ENCODE assay signal across 18 cellular contexts in the genomic region with DNA sequence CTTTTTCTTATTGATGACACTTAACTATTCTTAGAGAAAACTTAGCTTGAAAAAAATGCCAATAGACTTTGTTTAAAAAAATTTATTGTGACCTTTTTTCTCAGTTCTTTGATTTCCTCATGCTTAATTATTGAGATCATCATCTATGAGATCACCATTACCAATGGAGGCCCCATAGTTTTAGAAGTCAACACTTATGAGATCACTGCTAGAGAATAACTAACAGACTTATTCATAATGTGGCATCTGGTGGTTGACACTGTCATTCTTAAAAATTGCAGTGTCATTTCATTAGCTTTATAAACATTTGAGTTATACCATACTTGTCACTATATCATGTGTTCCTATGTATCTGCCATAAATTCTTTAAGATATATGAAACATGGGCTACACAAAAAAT. TPM values are rescaled to one million over a fixed set of nuclear protein-coding genes. Genes with fewer than 3 reads are reported as not detected.
DNase-seq lines count a peak whose midpoint lies in the region; ATAC-seq and TF ChIP-seq lines count a peak whose summit lies in the region.
"Had no signal": no experiment of that assay in that cellular context is flagged by ENCODE, and none has a peak within 500 bp of the region (broad histone marks: within the 10 kb centered on the region; RNA-seq: fewer than 3 reads in every experiment).

No MANE protein-coding gene starts in this region.

- no peak overlapping the region for H4K91ac ChIP-seq in mesenchymal stem cell (ENCODE audit: low read length)

- H3K4me3 ChIP-seq in AG10803 (ENCODE audit: low read length) (no peak overlapping the region), choroid plexus epithelial cell (ENCODE audit: low read depth, low read length) (no peak overlapping the region), mesenchymal stem cell (ENCODE audit: insufficient read depth in 1 of 2, low read depth in 1 of 2, low read length in 2 of 2) (no peak overlapping the region), hepatocyte (no peak overlapping the region)
- H3K4me3 ChIP-seq in CD8-positive, alpha-beta memory T cell (ENCODE audit: low read length) = no peak overlapping the region
- H3K4me3 ChIP-seq: adrenal gland, heart right ventricle had no signal

- H2BK15ac ChIP-seq in mesenchymal stem cell (ENCODE audit: low read depth, poor library complexity, severe bottlenecking) = no peak overlapping the region

- no peak overlapping the region for H4K8ac ChIP-seq in mesenchymal stem cell (ENCODE audit: low read length)

- no peaks in the 10 kb centered on the region for H3K9me2 ChIP-seq in hepatocyte (replicated peaks; ENCODE audit: insufficient read depth)

- no peak overlapping the region for H2BK120ac ChIP-seq in mesenchymal stem cell (ENCODE audit: low read depth, low read length)

- no peak overlapping the region for H2BK12ac ChIP-seq in mesenchymal stem cell (ENCODE audit: low read length in 2 of 2)

- peaks cover 0 to 10% (median 0%) of the 10 kb centered on the region in 3 donors for H3K36me3 Mint-ChIP-seq in CD8-positive, alpha-beta memory T cell
- H3K36me3 Mint-ChIP-seq: WTC11 had no signal

- ATAC-seq in HG03045 (IDR thresholded peaks at IDR 0.05; ENCODE audit: unreplicated experiment) = no peak
- ATAC-seq: Panc1, sciatic nerve, WTC11 had no signal

- no peak overlapping the region for H2AK5ac ChIP-seq in mesenchymal stem cell (ENCODE audit: low read length, severe bottlenecking)

- H3K9me3 ChIP-seq in mesenchymal stem cell (ENCODE audit: control insufficient read depth, low read length) (no peaks in the 10 kb centered on the region), hepatocyte (ENCODE audit: low read depth) (no peaks in the 10 kb centered on the region)
- H3K9me3 ChIP-seq in CD8-positive, alpha-beta memory T cell (ENCODE audit: low read length) = no peaks in the 10 kb centered on the region
- H3K9me3 ChIP-seq: adrenal gland, heart right ventricle, neutrophil had no signal

- H2AFZ ChIP-seq in mesenchymal stem cell (ENCODE audit: low read depth, low read length) = no peak overlapping the region
- H2AFZ ChIP-seq in hepatocyte = no peak overlapping the region

- H3K27ac ChIP-seq in mesenchymal stem cell (ENCODE audit: low read length, poor library complexity, severe bottlenecking) = peak overlapping the region; percentile 64
- H3K27ac ChIP-seq in hepatocyte = no peak overlapping the region
- H3K27ac ChIP-seq in CD8-positive, alpha-beta memory T cell (ENCODE audit: low read depth, low read length) = no peak overlapping the region
- H3K27ac ChIP-seq: adrenal gland, neutrophil had no signal

- H3K9me3 Mint-ChIP-seq in CD8-positive, alpha-beta memory T cell = peaks cover 0 to 6% (median 0%) of the 10 kb centered on the region in 5 donors

- H3K27me3 ChIP-seq in mesenchymal stem cell (ENCODE audit: control insufficient read depth in 1 of 2, insufficient read depth in 1 of 2, low read length in 2 of 2) (no peaks in the 10 kb centered on the region), hepatocyte (no peaks in the 10 kb centered on the region)
- H3K27me3 ChIP-seq in CD8-positive, alpha-beta memory T cell (ENCODE audit: insufficient read depth, low read length, poor library complexity, severe bottlenecking) = peaks cover 3% of the 10 kb centered on the region
- H3K27me3 ChIP-seq: adrenal gland, heart right ventricle, neutrophil had no signal

- peak overlapping the region; percentile 37 for H3K9ac ChIP-seq in mesenchymal stem cell (ENCODE audit: low read length)

- no peaks in the 10 kb centered on the region for H4K20me1 ChIP-seq in hepatocyte (ENCODE audit: insufficient read depth, poor library complexity, severe bottlenecking)

- H3K4ac ChIP-seq in mesenchymal stem cell (ENCODE audit: low read depth in 1 of 2, low read length in 2 of 2) = no peak overlapping the region

- H3K36me3 ChIP-seq in mesenchymal stem cell (ENCODE audit: control insufficient read depth in 1 of 2, insufficient read depth in 2 of 2, low read depth in 1 of 2, low read length in 2 of 2) = no peaks in the 10 kb centered on the region
- H3K36me3 ChIP-seq in hepatocyte (replicated peaks; ENCODE audit: insufficient read depth, low read depth) = no peaks in the 10 kb centered on the region
- H3K36me3 ChIP-seq in CD8-positive, alpha-beta memory T cell (ENCODE audit: insufficient read depth, low read length) = no peaks in the 10 kb centered on the region
- H3K36me3 ChIP-seq: adrenal gland, heart right ventricle, neutrophil had no signal

- CTCF ChIA-PET in CD8-positive, alpha-beta memory T cell (lab: Charles Lee) = no interaction called here

- no peak overlapping the region for H3K27ac Mint-ChIP-seq in CD8-positive, alpha-beta memory T cell
- H3K27ac Mint-ChIP-seq: WTC11 had no signal

- H3K4me1 ChIP-seq in mesenchymal stem cell (ENCODE audit: control insufficient read depth, insufficient read depth, low read depth, low read length) (peaks cover 2% of the 10 kb centered on the region), hepatocyte (ENCODE audit: insufficient read depth) (peaks cover 9% of the 10 kb centered on the region)
- no peaks in the 10 kb centered on the region for H3K4me1 ChIP-seq in CD8-positive, alpha-beta memory T cell (ENCODE audit: insufficient read depth, low read length)
- H3K4me1 ChIP-seq: adrenal gland had no signal

- TF ChIP-seq CTCF in AG10803 (conservative IDR thresholded peaks at IDR 0.05; ENCODE audit: low read length) = no peak
- no peak for TF ChIP-seq CTCF in choroid plexus epithelial cell (conservative IDR thresholded peaks at IDR 0.05; ENCODE audit: low read depth, low read length)
- no peak for TF ChIP-seq CTCF in hepatocyte (IDR thresholded peaks at IDR 0.05; ENCODE audit: poor library complexity)

- no peak overlapping the region for H2BK5ac ChIP-seq in mesenchymal stem cell (ENCODE audit: low read depth, low read length, poor library complexity, severe bottlenecking)

- no peak overlapping the region for H3K14ac ChIP-seq in mesenchymal stem cell (ENCODE audit: low read length in 2 of 2)

- no peaks in the 10 kb centered on the region for H3K4me1 Mint-ChIP-seq in CD8-positive, alpha-beta memory T cell

- no peak overlapping the region for H3K4me3 Mint-ChIP-seq in CD8-positive, alpha-beta memory T cell
- H3K4me3 Mint-ChIP-seq: WTC11 had no signal

- no peak overlapping the region for H3K18ac ChIP-seq in mesenchymal stem cell (ENCODE audit: low read depth in 1 of 2, low read length in 2 of 2)

- peaks cover 10 to 24% of the 10 kb centered on the region in 2 donors for H3K27me3 Mint-ChIP-seq in CD8-positive, alpha-beta memory T cell

- no peaks in the 10 kb centered on the region for H3K79me2 ChIP-seq in hepatocyte

- H3K4me2 ChIP-seq in mesenchymal stem cell (ENCODE audit: low read length, poor library complexity, severe bottlenecking) (no peak overlapping the region), hepatocyte (no peak overlapping the region)

- H3K79me1 ChIP-seq in mesenchymal stem cell (replicated peaks; ENCODE audit: low read length, poor library complexity, severe bottlenecking) = no peaks in the 10 kb centered on the region

- DNase-seq in AG10803 (ENCODE audit: low read depth) = peak; percentile 43
- peak; percentile 77 for DNase-seq in M059J (ENCODE audit: low read depth)
- peak; percentile 58 for DNase-seq in choroid plexus epithelial cell (ENCODE audit: low read depth)
- DNase-seq in mesenchymal stem cell = peak; percentile 46
- no peak for DNase-seq in NCI-H748 (lab: John Stamatoyannopoulos, UW; ENCODE audit: unreplicated experiment)
- no peak for DNase-seq in hepatocyte (ENCODE audit: low spot score)
- no peak for DNase-seq in CD8-positive, alpha-beta memory T cell
- DNase-seq: adrenal gland, heart right ventricle, midbrain, NCI-H1092, NCI-H69, T-helper 1 cell had no signal

- POLR2A ChIA-PET in CD8-positive, alpha-beta memory T cell (lab: Charles Lee) = no interaction called here

- H3K23ac ChIP-seq in mesenchymal stem cell (ENCODE audit: low read length in 2 of 2) = no peak overlapping the region

RNA-seq across cellular contexts. Expression of a gene that starts 14.9 kb away (rescaled TPM):
- total RNA-seq in M059J (2014; rRNA removed; shearing (Covaris generic)) = 19.9 and 22.5 TPM in 2 replicates
- polyA plus RNA-seq in mesenchymal stem cell (2013, experiment 1 of 2) = 6.6 TPM
- polyA plus RNA-seq in mesenchymal stem cell (2013, experiment 2 of 2) = 6.5 TPM
- total RNA-seq in hepatocyte = 24.6 and 27.0 TPM in 2 replicates
- 7.7 and 10.7 TPM in 2 replicates for polyA plus RNA-seq in hepatocyte
- total RNA-seq in CD8-positive, alpha-beta memory T cell = 10 to 100 TPM; 14.1 to 14.7 TPM
- 2.9 TPM for polyA plus RNA-seq in CD8-positive, alpha-beta memory T cell

RNA-seq across cellular contexts. Expression of a gene that starts 42.8 kb away (rescaled TPM):
- total RNA-seq in M059J (2014; rRNA removed; shearing (Covaris generic)) = 14.0 and 16.0 TPM in 2 replicates
- polyA plus RNA-seq in mesenchymal stem cell (2013, experiment 1 of 2) = 5.1 TPM
- polyA plus RNA-seq in mesenchymal stem cell (2013, experiment 2 of 2) = 6.0 TPM
- total RNA-seq in hepatocyte = 2.1 TPM in 1 of 2 replicates, not detected in the other
- 2.5 TPM in 2 replicates for polyA plus RNA-seq in hepatocyte
- total RNA-seq in CD8-positive, alpha-beta memory T cell = 1 to 10 TPM in 1 of 2 experiments, under 1 TPM in 1; 0.72 to 1.4 TPM
- 0.29 TPM for polyA plus RNA-seq in CD8-positive, alpha-beta memory T cell

Comparison
In these comparisons a context has a peak if more than half of its experiments do, and no peak if none do; other contexts are left out.
1. DNase-seq: peak in AG10803 (single experiment), M059J (single experiment), choroid plexus epithelial cell (single experiment) and mesenchymal stem cell (single experiment); none in NCI-H748 (single experiment), hepatocyte (single experiment) and CD8-positive, alpha-beta memory T cell (0 of 5).